In genomic region chr1:43651188-43651587, GRCh38 we compare ENCODE assay signal across 9 cellular contexts. TPM values are rescaled to one million over a fixed set of nuclear protein-coding genes. Genes with fewer than 3 reads are reported as not detected.
A peak's percentile ranks its signal among the peaks of the same experiment; 100 is the strongest.
DNase-seq lines count a peak whose midpoint lies in the region; ATAC-seq and TF ChIP-seq lines count a peak whose summit lies in the region.
"Had no signal": no experiment of that assay in that cellular context is flagged by ENCODE, and none has a peak within 500 bp of the region (broad histone marks: within the 10 kb centered on the region; RNA-seq: fewer than 3 reads in every experiment).

No MANE protein-coding gene starts in this region.

- H3K9me3 ChIP-seq in thymus (ENCODE audit: control insufficient read depth) = no peaks in the 10 kb centered on the region

- H3K27ac ChIP-seq in thymus (ENCODE audit: low read depth) = no peak overlapping the region

- ATAC-seq in activated naive CD4-positive, alpha-beta T cell treated with anti-CD3 and anti-CD28 coated beads, Interleukin-2, amount 50 U/mL, for 72 hours = no peak
- ATAC-seq in HG02759 (IDR thresholded peaks at IDR 0.05; ENCODE audit: unreplicated experiment) = no peak

- H3K9me3 Mint-ChIP-seq in activated CD4-positive, alpha-beta T cell treated with anti-CD3 and anti-CD28 coated beads, Interleukin-2, amount 10 ng/mL, durations not matched to agents 7 days and 5 days = no peaks in the 10 kb centered on the region
- H3K9me3 Mint-ChIP-seq in activated naive CD4-positive, alpha-beta T cell treated with anti-CD3 and anti-CD28 coated beads, Interleukin-2, amount 50 U/mL, for 72 hours = no peaks in the 10 kb centered on the region

- H3K4me3 ChIP-seq in kidney epithelial cell (ENCODE audit: low read depth, low read length) = peak overlapping the region; percentile 58
- peak overlapping the region; percentile 98 for H3K4me3 ChIP-seq in thymus (ENCODE audit: low read length)

- CTCF ChIA-PET in activated CD4-positive, alpha-beta T cell treated with anti-CD3 and anti-CD28 coated beads, Interleukin-2, amount 10 ng/mL, durations not matched to agents 7 days and 5 days (lab: Charles Lee) = interaction anchor here (1.2 to 1.7 kb wide), 5 partner anchors 8 to 292 kb away, joined by 3 to 13 read pairs (median 4); no protein-coding TSS in a partner anchor
- CTCF ChIA-PET in GM10248 (lab: Yijun Ruan, JAX) = interaction anchor here (0.9 to 6.6 kb wide), 9 partner anchors 13 to 424 kb away, joined by 3 to 54 read pairs (median 4); partner anchors contain the start of genes ARTN and IPO13

- no peaks in the 10 kb centered on the region for H3K27me3 Mint-ChIP-seq in activated CD4-positive, alpha-beta T cell treated with anti-CD3 and anti-CD28 coated beads, Interleukin-2, amount 10 ng/mL, durations not matched to agents 7 days and 5 days

- 76% methylated on average over 6 of the region's 6 CpGs for WGBS in thymus

- peak overlapping the region; percentile 93 for H3K4me3 Mint-ChIP-seq in activated CD4-positive, alpha-beta T cell treated with anti-CD3 and anti-CD28 coated beads, Interleukin-2, amount 10 ng/mL, durations not matched to agents 7 days and 5 days

- DNase-seq in activated CD4-positive, alpha-beta T cell treated with anti-CD3 and anti-CD28 coated beads, Interleukin-2, amount 10 ng/mL, durations not matched to agents 7 days and 5 days = no peak
- DNase-seq in activated CD4-positive, alpha-beta T cell treated with anti-CD3 and anti-CD28 coated beads, Interleukin-2, amount 50 U/mL, for 4 hours = no peak
- no peak for DNase-seq in activated naive CD4-positive, alpha-beta T cell treated with anti-CD3 and anti-CD28 coated beads, Interleukin-2, amount 50 U/mL, for 72 hours (ENCODE audit: low spot score in 2 of 2)
- DNase-seq in kidney epithelial cell (ENCODE audit: low read depth) = no peak
- DNase-seq in GM10248 (ENCODE audit: extremely low spot score) = no peak
- no peak for DNase-seq in SK-N-DZ (ENCODE audit: low spot score)
- DNase-seq: GF-D8 had no signal

- H3K4me1 ChIP-seq in thymus (ENCODE audit: control insufficient read depth, insufficient read depth, low read length) = peaks cover 13% of the 10 kb centered on the region

- POLR2A ChIA-PET in activated CD4-positive, alpha-beta T cell treated with anti-CD3 and anti-CD28 coated beads, Interleukin-2, amount 10 ng/mL, durations not matched to agents 7 days and 5 days (lab: Charles Lee) = interaction anchor here (1.2 kb wide), 1 partner anchor 56 kb away, joined by 3 read pairs; the partner anchor contains the start of gene ST3GAL3
- POLR2A ChIA-PET in GM10248 (lab: Yijun Ruan, JAX) = interaction anchor here (0.5 to 1.6 kb wide), 11 partner anchors 8 to 561 kb away, joined by 3 to 10 read pairs (median 4); partner anchors contain the start of genes IPO13 and ST3GAL3

- peaks cover 37% of the 10 kb centered on the region for H3K4me1 Mint-ChIP-seq in activated CD4-positive, alpha-beta T cell treated with anti-CD3 and anti-CD28 coated beads, Interleukin-2, amount 10 ng/mL, durations not matched to agents 7 days and 5 days

- no peak for TF ChIP-seq CTCF in kidney epithelial cell (IDR thresholded peaks at IDR 0.05; ENCODE audit: insufficient read depth, low read length, poor library complexity, severe bottlenecking)
- TF ChIP-seq CTCF in GM10248 (IDR thresholded peaks at IDR 0.05; ENCODE audit: control extremely low read depth, extremely low read depth, low read depth, missing control alignments) = no peak

- H3K36me3 ChIP-seq in kidney epithelial cell (ENCODE audit: control insufficient read depth, insufficient read depth, low read length) = peaks cover 6% of the 10 kb centered on the region
- H3K36me3 ChIP-seq in thymus (ENCODE audit: control insufficient read depth, insufficient read depth) = peaks cover 24% of the 10 kb centered on the region

- H3K27ac Mint-ChIP-seq in activated CD4-positive, alpha-beta T cell treated with anti-CD3 and anti-CD28 coated beads, Interleukin-2, amount 10 ng/mL, durations not matched to agents 7 days and 5 days = no peak overlapping the region
- peak overlapping the region; percentile 91 to 99 for H3K27ac Mint-ChIP-seq in activated naive CD4-positive, alpha-beta T cell treated with anti-CD3 and anti-CD28 coated beads, Interleukin-2, amount 50 U/mL, for 72 hours

- H3K36me3 Mint-ChIP-seq in activated CD4-positive, alpha-beta T cell treated with anti-CD3 and anti-CD28 coated beads, Interleukin-2, amount 10 ng/mL, durations not matched to agents 7 days and 5 days (ENCODE audit: low read depth) = peaks cover 27% of the 10 kb centered on the region
- peaks cover 5 to 13% of the 10 kb centered on the region in 2 donors for H3K36me3 Mint-ChIP-seq in activated naive CD4-positive, alpha-beta T cell treated with anti-CD3 and anti-CD28 coated beads, Interleukin-2, amount 50 U/mL, for 72 hours

- H3K27me3 ChIP-seq in kidney epithelial cell (ENCODE audit: control insufficient read depth, insufficient read depth, low read length) (no peaks in the 10 kb centered on the region), thymus (ENCODE audit: control insufficient read depth, insufficient read depth) (no peaks in the 10 kb centered on the region)

RNA-seq across cellular contexts. Expression of gene KDM4A, which starts 1.2 kb away (rescaled TPM):
- 10 to 100 TPM; 38.6 to 41.9 TPM for total RNA-seq in activated CD4-positive, alpha-beta T cell treated with anti-CD3 and anti-CD28 coated beads, Interleukin-2, amount 10 ng/mL, durations not matched to agents 7 days and 5 days
- 10 to 100 TPM; 28.9 to 50.1 TPM for total RNA-seq in activated naive CD4-positive, alpha-beta T cell treated with anti-CD3 and anti-CD28 coated beads, Interleukin-2, amount 50 U/mL, for 72 hours
- total RNA-seq in kidney epithelial cell = 42.9 and 48.4 TPM in 2 replicates
- polyA plus RNA-seq in thymus = 12.2 TPM
- 20.0 and 21.2 TPM in 2 replicates for polyA plus RNA-seq in SK-N-DZ (2014; cell fraction: cytosol; rRNA removed)
- polyA plus RNA-seq in SK-N-DZ (2014; cell fraction: nucleus; rRNA removed) = 10.5 and 11.4 TPM in 2 replicates

RNA-seq across cellular contexts. Expression of gene ST3GAL3, which starts 56.1 kb away (rescaled TPM):
- total RNA-seq in activated CD4-positive, alpha-beta T cell treated with anti-CD3 and anti-CD28 coated beads, Interleukin-2, amount 10 ng/mL, durations not matched to agents 7 days and 5 days = 10 to 100 TPM; 23.7 to 24.3 TPM
- total RNA-seq in activated naive CD4-positive, alpha-beta T cell treated with anti-CD3 and anti-CD28 coated beads, Interleukin-2, amount 50 U/mL, for 72 hours = 10 to 100 TPM; 21.8 to 22.3 TPM
- total RNA-seq in kidney epithelial cell = 13.8 and 15.0 TPM in 2 replicates
- 10.1 TPM for polyA plus RNA-seq in thymus
- 13.7 and 16.4 TPM in 2 replicates for polyA plus RNA-seq in SK-N-DZ (2014; cell fraction: cytosol; rRNA removed)
- 11.8 and 14.7 TPM in 2 replicates for polyA plus RNA-seq in SK-N-DZ (2014; cell fraction: nucleus; rRNA removed)
